In the genomic region with DNA sequence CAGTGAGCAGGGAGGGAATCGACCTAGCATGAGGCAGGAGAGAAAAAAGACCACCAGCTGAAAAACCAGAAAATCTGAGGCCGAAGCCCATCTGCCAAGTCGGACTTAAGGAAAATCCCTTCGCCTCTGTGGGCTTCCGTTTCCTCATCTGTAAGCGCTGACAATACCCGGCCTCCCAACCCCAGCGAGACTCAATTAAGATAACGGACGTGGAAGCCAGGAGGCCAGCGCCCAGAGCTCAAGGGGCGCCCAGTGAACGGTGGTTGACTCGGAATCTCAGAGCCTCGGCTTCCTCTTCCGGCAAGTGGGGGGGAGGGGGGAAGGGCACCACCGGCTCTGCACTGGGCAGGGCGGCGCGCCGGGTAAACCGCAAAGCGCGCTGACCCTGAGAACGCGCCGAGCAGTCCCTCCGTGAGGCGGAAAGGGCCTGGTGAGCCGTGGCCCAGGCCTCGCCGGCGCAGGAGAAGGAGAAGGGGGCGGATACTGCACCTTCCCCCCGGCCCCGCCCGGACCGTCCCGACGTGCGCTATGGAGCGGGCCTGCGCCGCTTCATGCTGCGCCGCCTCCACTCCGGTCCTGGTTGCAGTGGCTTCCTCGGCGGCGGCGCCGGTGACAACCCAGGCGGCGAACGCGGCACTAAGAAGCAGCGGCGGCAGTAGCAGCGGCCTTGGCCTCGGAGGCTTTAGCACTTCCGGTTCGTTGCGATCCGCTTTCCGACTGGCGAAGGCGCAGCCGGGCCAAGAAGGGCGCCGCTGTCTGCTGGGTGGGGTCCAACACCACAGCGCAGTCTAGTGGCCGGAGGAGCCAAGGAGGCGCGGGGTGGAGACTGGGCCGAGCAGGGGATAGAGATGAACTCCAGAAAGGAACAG, we compare ENCODE assay signal across 8 cellular contexts. TPM values are rescaled to one million over a fixed set of nuclear protein-coding genes. Genes with fewer than 3 reads are reported as not detected.
DNase-seq lines count a peak whose midpoint lies in the region; ATAC-seq and TF ChIP-seq lines count a peak whose summit lies in the region.

A gene (minus strand): TSS at position 693 of the 869 bp plus-strand sequence. CDS start 5,136 bp downstream, outside the sequence.

- CTCF ChIA-PET in naive thymus-derived CD4-positive, alpha-beta T cell (lab: Charles Lee) = interaction anchor here (0.6 to 0.9 kb wide), 2 partner anchors 13 to 982 kb away, joined by 3 to 4 read pairs; a partner anchor contains a TSS

- H3K27me3 ChIP-seq in DOHH2 (ENCODE audit: control insufficient read depth, low read length) = no peaks in the 10 kb centered on the region
- H3K27me3 ChIP-seq in Karpas-422 (ENCODE audit: low read length) = no peaks in the 10 kb centered on the region
- H3K27me3 ChIP-seq in naive thymus-derived CD4-positive, alpha-beta T cell (ENCODE audit: control insufficient read depth in 2 of 2, insufficient read depth in 2 of 2, low read length in 2 of 2) = no peaks in the 10 kb centered on the region

- H3K9ac ChIP-seq in Karpas-422 (ENCODE audit: low read length) = peak within 1 kb of the TSS; percentile 97

- H3K4me1 ChIP-seq in DOHH2 (ENCODE audit: control insufficient read depth, low read length) (peaks cover 25% of the 10 kb centered on the region), Karpas-422 (ENCODE audit: low read length) (peaks cover 43% of the 10 kb centered on the region)
- H3K4me1 ChIP-seq in naive thymus-derived CD4-positive, alpha-beta T cell (ENCODE audit: control insufficient read depth in 2 of 2, insufficient read depth in 2 of 2, low read length in 2 of 2) = peaks cover 22 to 25% of the 10 kb centered on the region in 2 donors

- peak within 1 kb of the TSS; percentile 90 for H3K4me3 Mint-ChIP-seq in activated T-helper 1 cell treated with anti-CD3 and anti-CD28 coated beads, Interleukin-12 subunit alpha, Interleukin-12 subunit beta, Interleukin-2, Interleukin-4 antibody, amounts not matched to agents 30 ng/mL and 10 ng/mL and 1 ng/mL, durations not matched to agents 14 hours and 24 hours and 36 hours
- peak within 1 kb of the TSS; percentile 93 to 100 (median 96) for H3K4me3 Mint-ChIP-seq in naive thymus-derived CD4-positive, alpha-beta T cell

- no peaks in the 10 kb centered on the region for H3K9me3 Mint-ChIP-seq in activated T-helper 1 cell treated with anti-CD3 and anti-CD28 coated beads, Interleukin-12 subunit alpha, Interleukin-12 subunit beta, Interleukin-2, Interleukin-4 antibody, amounts not matched to agents 30 ng/mL and 10 ng/mL and 1 ng/mL, durations not matched to agents 14 hours and 24 hours and 36 hours
- peaks cover 0 to 3% (median 0%) of the 10 kb centered on the region in 11 donors for H3K9me3 Mint-ChIP-seq in naive thymus-derived CD4-positive, alpha-beta T cell

- H3K36me3 ChIP-seq in DOHH2 (ENCODE audit: control insufficient read depth, low read length) = peaks cover 46% of the 10 kb centered on the region
- H3K36me3 ChIP-seq in Karpas-422 (ENCODE audit: insufficient read depth, low read length) = peaks cover 19% of the 10 kb centered on the region; the same call in 1 of the 2 replicates
- H3K36me3 ChIP-seq in naive thymus-derived CD4-positive, alpha-beta T cell (ENCODE audit: control insufficient read depth in 2 of 3, insufficient read depth in 3 of 3, low read length in 3 of 3) = peaks cover 0 to 18% (median 5%) of the 10 kb centered on the region in 3 experiments

- H4K20me1 ChIP-seq in DOHH2 (ENCODE audit: control insufficient read depth, insufficient read depth, low read depth, low read length) (peaks cover 8% of the 10 kb centered on the region), Karpas-422 (ENCODE audit: insufficient read depth, low read depth, low read length) (peaks cover 15% of the 10 kb centered on the region)

- peaks cover 9% of the 10 kb centered on the region for H3K36me3 Mint-ChIP-seq in activated T-helper 1 cell treated with anti-CD3 and anti-CD28 coated beads, Interleukin-12 subunit alpha, Interleukin-12 subunit beta, Interleukin-2, Interleukin-4 antibody, amounts not matched to agents 30 ng/mL and 10 ng/mL and 1 ng/mL, durations not matched to agents 14 hours and 24 hours and 36 hours (ENCODE audit: low read depth)
- H3K36me3 Mint-ChIP-seq in naive thymus-derived CD4-positive, alpha-beta T cell = peaks cover 0 to 7% (median 5%) of the 10 kb centered on the region in 5 donors

- peak; percentile 98 for DNase-seq in Karpas-422
- peak; percentile 95 for DNase-seq in RKO (ENCODE audit: low spot score)
- peak; percentile 92 for DNase-seq in activated T-helper 1 cell treated with anti-CD3 and anti-CD28 coated beads, Interleukin-12 subunit alpha, Interleukin-12 subunit beta, Interleukin-2, Interleukin-4 antibody, amounts not matched to agents 30 ng/mL and 10 ng/mL and 1 ng/mL, durations not matched to agents 14 hours and 24 hours and 36 hours (ENCODE audit: low spot score)
- DNase-seq in fibroblast of gingiva (ENCODE audit: low read depth) = peak; percentile 94
- DNase-seq in naive thymus-derived CD4-positive, alpha-beta T cell = peak; percentile 88 to 96 (median 92)
- peak; percentile 85 to 92 (median 90) for DNase-seq in stimulated activated naive CD4-positive, alpha-beta T cell (lab: John Stamatoyannopoulos, UW)

- ATAC-seq in GM21786 (IDR thresholded peaks at IDR 0.05; ENCODE audit: unreplicated experiment) = peak; percentile 79
- ATAC-seq in naive thymus-derived CD4-positive, alpha-beta T cell = peak; percentile 98

- peaks cover 49% of the 10 kb centered on the region for H3K79me2 ChIP-seq in DOHH2 (ENCODE audit: control insufficient read depth, low read length)
- H3K79me2 ChIP-seq in Karpas-422 (ENCODE audit: low read length) = peaks cover 48% of the 10 kb centered on the region

- no peaks in the 10 kb centered on the region for H3K27me3 Mint-ChIP-seq in activated T-helper 1 cell treated with anti-CD3 and anti-CD28 coated beads, Interleukin-12 subunit alpha, Interleukin-12 subunit beta, Interleukin-2, Interleukin-4 antibody, amounts not matched to agents 30 ng/mL and 10 ng/mL and 1 ng/mL, durations not matched to agents 14 hours and 24 hours and 36 hours (ENCODE audit: insufficient read depth)
- H3K27me3 Mint-ChIP-seq in naive thymus-derived CD4-positive, alpha-beta T cell = no peaks in the 10 kb centered on the region

- H3K27ac ChIP-seq in DOHH2 (ENCODE audit: low read depth, low read length) (peak within 1 kb of the TSS; percentile 93), Karpas-422 (ENCODE audit: low read length) (peak within 1 kb of the TSS; percentile 79)
- peak within 1 kb of the TSS; percentile 83 for H3K27ac ChIP-seq in naive thymus-derived CD4-positive, alpha-beta T cell (ENCODE audit: low read depth, low read length)

- H3K9me3 ChIP-seq in DOHH2 (ENCODE audit: control insufficient read depth, insufficient read depth, low read length) (no peaks in the 10 kb centered on the region), Karpas-422 (ENCODE audit: low read length) (no peaks in the 10 kb centered on the region)
- H3K9me3 ChIP-seq in naive thymus-derived CD4-positive, alpha-beta T cell (ENCODE audit: control insufficient read depth in 2 of 3, low read length in 3 of 3) = no peaks in the 10 kb centered on the region

- peaks cover 9% of the 10 kb centered on the region; the same call in 1 of the 2 replicates for H3F3A ChIP-seq in DOHH2 (ENCODE audit: control insufficient read depth, insufficient read depth)

- POLR2A ChIA-PET in naive thymus-derived CD4-positive, alpha-beta T cell (lab: Charles Lee) = interaction anchor here (0.6 to 1.7 kb wide), 10 partner anchors 8 to 365 kb away, joined by 3 to 22 read pairs (median 3); a partner anchor contains a TSS

- H2AFZ ChIP-seq in Karpas-422 (ENCODE audit: low read length) = peak within 1 kb of the TSS; percentile 67; the same call in 1 of the 2 replicates

- H3K4me1 Mint-ChIP-seq in activated T-helper 1 cell treated with anti-CD3 and anti-CD28 coated beads, Interleukin-12 subunit alpha, Interleukin-12 subunit beta, Interleukin-2, Interleukin-4 antibody, amounts not matched to agents 30 ng/mL and 10 ng/mL and 1 ng/mL, durations not matched to agents 14 hours and 24 hours and 36 hours (ENCODE audit: low read depth) = peaks cover 32% of the 10 kb centered on the region
- peaks cover 30 to 51% (median 44%) of the 10 kb centered on the region in 7 donors for H3K4me1 Mint-ChIP-seq in naive thymus-derived CD4-positive, alpha-beta T cell

- intact Hi-C loops in activated T-helper 1 cell treated with anti-CD3 and anti-CD28 coated beads, Interleukin-12 subunit alpha, Interleukin-12 subunit beta, Interleukin-2, Interleukin-4 antibody, amounts not matched to agents 30 ng/mL and 10 ng/mL and 1 ng/mL, durations not matched to agents 14 hours and 24 hours and 36 hours (cut with micrococcal nuclease) = loop anchor here (1.0 to 2.0 kb wide), 5 partner anchors 13 to 840 kb away; a partner anchor contains a TSS
- intact Hi-C loops in naive thymus-derived CD4-positive, alpha-beta T cell (cut with micrococcal nuclease) = loop anchor here (1.0 to 2.0 kb wide), 7 partner anchors 13 to 839 kb away; a partner anchor contains a TSS

- peak; percentile 98 for TF ChIP-seq CTCF in DOHH2 (IDR thresholded peaks at IDR 0.05; ENCODE audit: low read depth, low read length, poor library complexity, severe bottlenecking)

- H3K4me2 ChIP-seq in DOHH2 (ENCODE audit: low read length) (peak within 1 kb of the TSS; percentile 98), Karpas-422 (ENCODE audit: low read depth, low read length, poor library complexity, severe bottlenecking) (peak within 1 kb of the TSS; percentile 97)

- no peaks in the 10 kb centered on the region for H3K9me2 ChIP-seq in DOHH2 (replicated peaks; ENCODE audit: control insufficient read depth, low read length)
- no peaks in the 10 kb centered on the region for H3K9me2 ChIP-seq in Karpas-422 (replicated peaks; ENCODE audit: insufficient read depth, low read length)

- H3K4me3 ChIP-seq in DOHH2 (ENCODE audit: low read length) (peak within 1 kb of the TSS; percentile 99), Karpas-422 (ENCODE audit: low read length) (peak within 1 kb of the TSS; percentile 94)
- H3K4me3 ChIP-seq in naive thymus-derived CD4-positive, alpha-beta T cell (ENCODE audit: low read length) = peak within 1 kb of the TSS; percentile 75

- H3K27ac Mint-ChIP-seq in activated T-helper 1 cell treated with anti-CD3 and anti-CD28 coated beads, Interleukin-12 subunit alpha, Interleukin-12 subunit beta, Interleukin-2, Interleukin-4 antibody, amounts not matched to agents 30 ng/mL and 10 ng/mL and 1 ng/mL, durations not matched to agents 14 hours and 24 hours and 36 hours = peak within 1 kb of the TSS; percentile 90
- peak within 1 kb of the TSS; percentile 86 to 99 (median 94) for H3K27ac Mint-ChIP-seq in naive thymus-derived CD4-positive, alpha-beta T cell

RNA-seq across cellular contexts. Expression of the gene that starts here (rescaled TPM):
- total RNA-seq in Karpas-422 (2014; rRNA removed; shearing (Covaris generic); ENCODE audit: low replicate concordance) = 27.2 and 42.0 TPM in 2 replicates
- total RNA-seq in activated T-helper 1 cell treated with anti-CD3 and anti-CD28 coated beads, Interleukin-12 subunit alpha, Interleukin-12 subunit beta, Interleukin-2, Interleukin-4 antibody, amounts not matched to agents 30 ng/mL and 10 ng/mL and 1 ng/mL, durations not matched to agents 14 hours and 24 hours and 36 hours = 34.8 and 35.6 TPM in 2 replicates
- 10 to 100 TPM; 38.4 to 54.6 (median 40.8) TPM for total RNA-seq in naive thymus-derived CD4-positive, alpha-beta T cell
- 10 to 100 TPM; 40.2 to 48.3 TPM for polyA plus RNA-seq in naive thymus-derived CD4-positive, alpha-beta T cell

Comparison
In these comparisons a context has a peak if more than half of its experiments do, and no peak if none do; other contexts are left out.
1. Peak in every context shown above with its lines: DNase-seq, ATAC-seq, H3K4me3 ChIP-seq and H3K27ac ChIP-seq.